In genomic region chr16:66937725-66938337, GRCh38 we compare ENCODE assay signal across 24 cellular contexts. TPM values are rescaled to one million over a fixed set of nuclear protein-coding genes. Genes with fewer than 3 reads are reported as not detected.
DNase-seq lines count a peak whose midpoint lies in the region; ATAC-seq, FAIRE-seq and TF ChIP-seq lines count a peak whose summit lies in the region.
"Had no signal": no experiment of that assay in that cellular context is flagged by ENCODE, and none has a peak within 500 bp of the region (broad histone marks: within the 10 kb centered on the region; RNA-seq: fewer than 3 reads in every experiment).

No MANE protein-coding gene starts in this region.

- CTCF ChIA-PET in MCF 10A (lab: Yijun Ruan, JAX) (interaction anchor here (0.7 to 3.2 kb wide), 3 partner anchors 15 to 43 kb away, joined by 3 to 15 read pairs (median 3); no protein-coding TSS in a partner anchor), mammary epithelial cell (lab: Charles Lee; ENCODE audit: low non-redundant PET) (no interaction called here)

- H3K4me1 ChIP-seq in mammary epithelial cell (ENCODE audit: insufficient read depth, low read length): peaks cover 12% of the 10 kb centered on the region

- H2AFZ ChIP-seq in mammary epithelial cell (ENCODE audit: low read depth, low read length): no peak overlapping the region

- no peak overlapping the region for H3K9ac ChIP-seq in mammary epithelial cell (ENCODE audit: insufficient read depth, low read length)
- H3K9ac ChIP-seq: KMS-11 had no signal

- no peaks in the 10 kb centered on the region for H3K27me3 Mint-ChIP-seq in MCF 10A (ENCODE audit: insufficient read depth, unreplicated experiment)
- H3K27me3 Mint-ChIP-seq in naive thymus-derived CD8-positive, alpha-beta T cell: no peaks in the 10 kb centered on the region

- H3K4me1 Mint-ChIP-seq in MCF 10A (ENCODE audit: insufficient read depth, unreplicated experiment): peaks cover 24% of the 10 kb centered on the region
- peaks cover 35 to 55% (median 44%) of the 10 kb centered on the region in 4 donors for H3K4me1 Mint-ChIP-seq in naive thymus-derived CD8-positive, alpha-beta T cell

- H3K4me3 Mint-ChIP-seq in MCF 10A (ENCODE audit: unreplicated experiment): peak overlapping the region; percentile 97
- H3K4me3 Mint-ChIP-seq in naive thymus-derived CD8-positive, alpha-beta T cell: peak overlapping the region in 1 of 10 donors; percentile 38
- H3K4me3 Mint-ChIP-seq: activated T-cell treated with anti-CD3 and anti-CD28 coated beads, Interleukin-2, amount 50 U/mL, for 72 hours had no signal

- peak; percentile 88 for FAIRE-seq in bronchial epithelial cell (lab: Jason Lieb, UNC)

- in situ Hi-C loops in mammary epithelial cell (cut with MboI; ENCODE audit: low sequenced_read_pairs in 2 of 2): no loop called here

- H3K27me3 ChIP-seq in mammary epithelial cell (ENCODE audit: insufficient read depth, low read length) (no peaks in the 10 kb centered on the region), bronchial epithelial cell (ENCODE audit: control insufficient read depth, insufficient read depth, low read length) (no peaks in the 10 kb centered on the region)
- H3K27me3 ChIP-seq: dorsolateral prefrontal cortex, tibial nerve had no signal

- no peak for ATAC-seq in naive thymus-derived CD8-positive, alpha-beta T cell
- ATAC-seq in left ventricle myocardium superior: no peak
- ATAC-seq: activated T-cell treated with anti-CD3 and anti-CD28 coated beads, Interleukin-2, amount 50 U/mL, for 72 hours; esophagus mucosa had no signal

- POLR2A ChIA-PET in MCF 10A (lab: Yijun Ruan, JAX): interaction anchor here (1.1 to 1.6 kb wide), 3 partner anchors 9 to 43 kb away, joined by 3 to 6 read pairs (median 3); no protein-coding TSS in a partner anchor
- POLR2A ChIA-PET in naive thymus-derived CD8-positive, alpha-beta T cell (lab: Charles Lee): no interaction called here

- intact Hi-C loops in MCF 10A (cut with micrococcal nuclease): no loop called here
- intact Hi-C loops in mammary epithelial cell (cut with micrococcal nuclease): no loop called here
- intact Hi-C loops in left ventricle myocardium superior (cut with micrococcal nuclease): no loop called here

- peaks cover 76% of the 10 kb centered on the region for H3K79me2 ChIP-seq in mammary epithelial cell (ENCODE audit: insufficient read depth, low read length)

- BruUV-seq in MCF 10A (replicated peaks; lab: Mats Ljungman, UMichigan) (no TSS peak), mammary epithelial cell (replicated peaks; lab: Mats Ljungman, UMichigan) (no TSS peak)

- H3K4me3 ChIP-seq in mammary epithelial cell (replicated peaks in 1 of 3; ENCODE audit: insufficient read depth in 1 of 3, low read depth in 2 of 3, low read length in 3 of 3): no peak overlapping the region
- H3K4me3 ChIP-seq in bronchial epithelial cell (ENCODE audit: low read depth, low read length): no peak overlapping the region
- H3K4me3 ChIP-seq: tibial nerve had no signal

- H3K36me3 ChIP-seq in mammary epithelial cell (ENCODE audit: insufficient read depth, low read length) (peaks cover 29% of the 10 kb centered on the region), bronchial epithelial cell (ENCODE audit: control insufficient read depth, insufficient read depth, low read length) (peaks cover 37% of the 10 kb centered on the region)

- H3K9me3 Mint-ChIP-seq in MCF 10A (ENCODE audit: unreplicated experiment): no peaks in the 10 kb centered on the region
- no peaks in the 10 kb centered on the region for H3K9me3 Mint-ChIP-seq in naive thymus-derived CD8-positive, alpha-beta T cell
- H3K9me3 Mint-ChIP-seq: activated T-cell treated with anti-CD3 and anti-CD28 coated beads, Interleukin-2, amount 50 U/mL, for 72 hours had no signal

- 95% methylated on average over 9 of the region's 10 CpGs for WGBS in mammary epithelial cell (ENCODE audit: low coverage, missing lambda C conversion rate)

- no peak for TF ChIP-seq CTCF in MCF 10A (IDR thresholded peaks at IDR 0.05; ENCODE audit: unreplicated experiment)
- no peak for TF ChIP-seq CTCF in mammary epithelial cell (conservative IDR thresholded peaks at IDR 0.05 in 1 of 2, IDR thresholded peaks at IDR 0.05 in 1 of 2; ENCODE audit: extremely low read depth in 1 of 2, insufficient read depth in 1 of 2, low read depth in 1 of 2, low read length in 2 of 2)
- no peak for TF ChIP-seq CTCF in bronchial epithelial cell (IDR thresholded peaks at IDR 0.05; ENCODE audit: insufficient read depth, low read length, severe bottlenecking)

- no peak overlapping the region for H3K27ac ChIP-seq in mammary epithelial cell (ENCODE audit: insufficient read depth, low read depth, low read length)
- H3K27ac ChIP-seq: KMS-11, tibial nerve, WERI-Rb-1 had no signal

- H3K4me2 ChIP-seq in mammary epithelial cell (ENCODE audit: insufficient read depth, low read depth, low read length): no peak overlapping the region
- H3K4me2 ChIP-seq: KMS-11 had no signal

- peaks cover 47% of the 10 kb centered on the region for H3K36me3 Mint-ChIP-seq in MCF 10A (ENCODE audit: insufficient read depth, unreplicated experiment)
- peaks cover 0 to 61% (median 2%) of the 10 kb centered on the region in 3 donors for H3K36me3 Mint-ChIP-seq in naive thymus-derived CD8-positive, alpha-beta T cell

- no peak overlapping the region for H3K27ac Mint-ChIP-seq in MCF 10A (ENCODE audit: low read depth, unreplicated experiment)
- peak overlapping the region in 6 of 10 donors; percentile 7 to 75 (median 38) for H3K27ac Mint-ChIP-seq in naive thymus-derived CD8-positive, alpha-beta T cell

- DNase-seq in MCF 10A (ENCODE audit: unreplicated experiment) (no peak), mammary epithelial cell (no peak), bronchial epithelial cell (ENCODE audit: low read depth) (no peak), NCI-H1436 treated with DMSO at 0.1 percent for 48 hours (lab: John Stamatoyannopoulos, UW) (no peak), kidney glomerular epithelial cell (lab: John Stamatoyannopoulos, UW) (no peak), left ventricle myocardium superior (no peak), foreskin melanocyte (no peak)
- no peak for DNase-seq in naive thymus-derived CD8-positive, alpha-beta T cell
- DNase-seq: activated CD4-positive, alpha-beta T cell treated with anti-CD3 and anti-CD28 coated beads, Interleukin-2, amount 50 U/mL, for 48 hours; activated T-cell treated with anti-CD3 and anti-CD28 coated beads, Interleukin-2, amount 50 U/mL, for 72 hours; dorsolateral prefrontal cortex; NCI-H1092; NCI-H2081 treated with DMSO at 0.1 percent for 48 hours; NCI-H510A treated with DMSO at 0.1 percent for 48 hours; retina; Right ventricle myocardium superior; stimulated activated naive CD4-positive, alpha-beta T cell; WERI-Rb-1 had no signal

- H3K9me3 ChIP-seq in mammary epithelial cell (replicated peaks; ENCODE audit: insufficient read depth, low read length): no peaks in the 10 kb centered on the region
- H3K9me3 ChIP-seq: tibial nerve had no signal

- dilution Hi-C loops in mammary epithelial cell (cut with HindIII; ENCODE audit: low sequenced_read_pairs): loop anchor here (5.0 kb wide), 2 partner anchors 39 to 41 kb away; no protein-coding TSS in a partner anchor

- H4K20me1 ChIP-seq in mammary epithelial cell (ENCODE audit: insufficient read depth, low read length): no peaks in the 10 kb centered on the region

RNA-seq across cellular contexts. Expression of gene CES2, which starts 2.5 kb away (rescaled TPM):
- total RNA-seq in MCF 10A (2022): 65.7 and 68.7 TPM in 2 replicates
- total RNA-seq in mammary epithelial cell: 100 to 1,000 TPM; 110 to 130 TPM
- 95.4 TPM for polyA plus RNA-seq in mammary epithelial cell
- polyA minus RNA-seq in mammary epithelial cell: 97.2 TPM
- total RNA-seq in bronchial epithelial cell: 78.2 and 434 TPM in 2 replicates
- total RNA-seq in naive thymus-derived CD8-positive, alpha-beta T cell: 10 to 100 TPM; 56.7 to 62.7 TPM
- 10 to 100 TPM; 21.1 to 31.2 (median 31.2) TPM for polyA plus RNA-seq in naive thymus-derived CD8-positive, alpha-beta T cell
- 103 TPM for total RNA-seq in left ventricle myocardium superior

RNA-seq across cellular contexts. Expression of gene CIAO2B, which starts 3.6 kb away (rescaled TPM):
- total RNA-seq in MCF 10A (2022): 133 and 159 TPM in 2 replicates
- total RNA-seq in mammary epithelial cell: 100 to 1,000 TPM in 1 of 2 donors, 10 to 100 TPM in 1; 89.9 to 104 TPM
- polyA plus RNA-seq in mammary epithelial cell: 186 TPM
- 73.9 TPM for polyA minus RNA-seq in mammary epithelial cell
- total RNA-seq in bronchial epithelial cell: 227 and 333 TPM in 2 replicates
- total RNA-seq in naive thymus-derived CD8-positive, alpha-beta T cell: 10 to 100 TPM; 57.6 to 64.4 TPM
- 100 to 1,000 TPM in 1 of 3 donors, 10 to 100 TPM in 2; 86.1 to 110 (median 91.3) TPM for polyA plus RNA-seq in naive thymus-derived CD8-positive, alpha-beta T cell
- 114 TPM for total RNA-seq in left ventricle myocardium superior

RNA-seq across cellular contexts. Expression of gene RRAD, which starts 12.5 kb away (rescaled TPM):
- 0.29 TPM in 1 of 2 replicates, not detected in the other for total RNA-seq in MCF 10A (2022)
- 10 to 100 TPM in 1 of 2 donors, 1 to 10 TPM in 1; 1.9 to 10.3 TPM for total RNA-seq in mammary epithelial cell
- 1.3 TPM for polyA plus RNA-seq in mammary epithelial cell
- not detected for polyA minus RNA-seq in mammary epithelial cell
- 75.0 and 130 TPM in 2 replicates for total RNA-seq in bronchial epithelial cell
- under 1 TPM in 1 of 2 experiments, not detected in 1; 0.55 TPM for total RNA-seq in naive thymus-derived CD8-positive, alpha-beta T cell
- not detected for polyA plus RNA-seq in naive thymus-derived CD8-positive, alpha-beta T cell
- total RNA-seq in left ventricle myocardium superior: 86.7 TPM
- total RNA-seq: H4 had no signal

RNA-seq across cellular contexts. Expression of gene CDH16, which starts 19.1 kb away (rescaled TPM):
- total RNA-seq in MCF 10A (2022) (0.25 TPM in 1 of 2 replicates, not detected in the other), mammary epithelial cell (under 1 TPM in 1 of 2 donors, not detected in 1; 0.28 TPM), bronchial epithelial cell (1.8 and 5.8 TPM in 2 replicates), left ventricle myocardium superior (not detected)
- polyA plus RNA-seq in mammary epithelial cell: 0.45 TPM
- polyA minus RNA-seq in mammary epithelial cell: not detected
- not detected for total RNA-seq in naive thymus-derived CD8-positive, alpha-beta T cell
- polyA plus RNA-seq in naive thymus-derived CD8-positive, alpha-beta T cell: not detected
- total RNA-seq: activated T-cell treated with anti-CD3 and anti-CD28 coated beads, Interleukin-2, amount 50 U/mL, for 72 hours; Daoy; H4; lung microvascular endothelial cell had no signal

RNA-seq across cellular contexts. Expression of gene CES3, which starts 23.2 kb away (rescaled TPM):
- total RNA-seq in MCF 10A (2022) (0.52 and 0.65 TPM in 2 replicates), mammary epithelial cell (1 to 10 TPM; 1.3 to 3.5 TPM), bronchial epithelial cell (1.6 and 6.3 TPM in 2 replicates), left ventricle myocardium superior (1.6 TPM)
- 2.0 TPM for polyA plus RNA-seq in mammary epithelial cell
- polyA minus RNA-seq in mammary epithelial cell: 2.6 TPM
- under 1 TPM; 0.10 to 0.16 TPM for total RNA-seq in naive thymus-derived CD8-positive, alpha-beta T cell
- polyA plus RNA-seq in naive thymus-derived CD8-positive, alpha-beta T cell: not detected
- total RNA-seq: lung microvascular endothelial cell had no signal
